In genomic region chr10:15473401-15473777, GRCh38 we compare ENCODE assay signal across 20 cellular contexts.
"Had no signal": no experiment of that assay in that cellular context is flagged by ENCODE, and none has a peak within 500 bp of the region (broad histone marks: within the 10 kb centered on the region; RNA-seq: fewer than 3 reads in every experiment).

No MANE protein-coding gene starts in this region.

- H3K4me1 Mint-ChIP-seq: activated CD4-positive, alpha-beta memory T cell treated with anti-CD3 and anti-CD28 coated beads, Interleukin-2, amount 10 ng/mL, durations not matched to agents 7 days and 5 days; activated naive CD8-positive, alpha-beta T cell treated with anti-CD3 and anti-CD28 coated beads, Interleukin-2, amount 10 ng/mL, durations not matched to agents 7 days and 5 days had no signal

- H3K4me3 ChIP-seq: psoas muscle, right lobe of liver, smooth muscle cell had no signal

- H3K4me2 ChIP-seq: smooth muscle cell had no signal

- H3K27ac ChIP-seq: psoas muscle, right lobe of liver had no signal

- H3K27me3 ChIP-seq: right lobe of liver had no signal

- H3K4me1 ChIP-seq: psoas muscle, right lobe of liver had no signal

- H3K36me3 Mint-ChIP-seq: activated naive CD8-positive, alpha-beta T cell treated with anti-CD3 and anti-CD28 coated beads, Interleukin-2, amount 10 ng/mL, durations not matched to agents 7 days and 5 days; natural killer cell treated with Interleukin-12 subunit alpha and Interleukin-12 subunit beta and Interleukin-15 and Interleukin-18, amount 100 ng/mL, for 72 hours; type B pancreatic cell had no signal

- H3K9me3 ChIP-seq: psoas muscle, right lobe of liver had no signal

- H3K27ac Mint-ChIP-seq: activated CD4-positive, alpha-beta memory T cell treated with anti-CD3 and anti-CD28 coated beads, Interleukin-2, amount 10 ng/mL, durations not matched to agents 7 days and 5 days; activated naive CD8-positive, alpha-beta T cell treated with anti-CD3 and anti-CD28 coated beads, Interleukin-2, amount 10 ng/mL, durations not matched to agents 7 days and 5 days; natural killer cell treated with Interleukin-12 subunit alpha and Interleukin-12 subunit beta and Interleukin-15 and Interleukin-18, amount 100 ng/mL, for 72 hours; stimulated activated naive CD8-positive, alpha-beta T cell treated with anti-CD3 and anti-CD28 coated beads, Interleukin-15, Interleukin-2, amounts not matched to agents 100 ng/mL and 50 ng/mL, for 24 hours; T-helper 2 cell treated with Interferon-gamma antibody and Interleukin-4, amounts not matched to agents 5 μg/mL and 100 μg/mL, for 36 hours; type B pancreatic cell had no signal

- ATAC-seq: left lobe of liver; natural killer cell treated with Interleukin-12 subunit alpha and Interleukin-12 subunit beta and Interleukin-15 and Interleukin-18, amount 100 ng/mL, for 72 hours; psoas muscle had no signal

- H3K9me3 Mint-ChIP-seq: activated CD4-positive, alpha-beta memory T cell treated with anti-CD3 and anti-CD28 coated beads, Interleukin-2, amount 10 ng/mL, durations not matched to agents 7 days and 5 days; natural killer cell treated with Interleukin-12 subunit alpha and Interleukin-12 subunit beta and Interleukin-15 and Interleukin-18, amount 100 ng/mL, for 72 hours; T-helper 2 cell treated with Interferon-gamma antibody and Interleukin-4, amounts not matched to agents 5 μg/mL and 100 μg/mL, for 36 hours had no signal

- H3K4me3 Mint-ChIP-seq: activated CD4-positive, alpha-beta memory T cell treated with anti-CD3 and anti-CD28 coated beads, Interleukin-2, amount 10 ng/mL, durations not matched to agents 7 days and 5 days; activated naive CD8-positive, alpha-beta T cell treated with anti-CD3 and anti-CD28 coated beads, Interleukin-2, amount 10 ng/mL, durations not matched to agents 7 days and 5 days; natural killer cell treated with Interleukin-12 subunit alpha and Interleukin-12 subunit beta and Interleukin-15 and Interleukin-18, amount 100 ng/mL, for 72 hours; stimulated activated naive CD8-positive, alpha-beta T cell treated with anti-CD3 and anti-CD28 coated beads, Interleukin-15, Interleukin-2, amounts not matched to agents 100 ng/mL and 50 ng/mL, for 24 hours; T-helper 2 cell treated with Interferon-gamma antibody and Interleukin-4, amounts not matched to agents 5 μg/mL and 100 μg/mL, for 36 hours; type B pancreatic cell had no signal

- H3K36me3 ChIP-seq: right lobe of liver had no signal

- DNase-seq: activated CD4-positive, alpha-beta memory T cell treated with anti-CD3 and anti-CD28 coated beads, Interleukin-2, amount 10 ng/mL, durations not matched to agents 7 days and 5 days; activated CD4-positive, alpha-beta T cell treated with anti-CD3 and anti-CD28 coated beads for 4 hours; activated gamma-delta T cell; activated naive CD8-positive, alpha-beta T cell treated with anti-CD3 and anti-CD28 coated beads, Interleukin-2, amount 10 ng/mL, durations not matched to agents 7 days and 5 days; activated T-cell treated with anti-CD3 and anti-CD28 coated beads, Interleukin-2, amount 50 U/mL, for 48 hours; anterior cingulate cortex; cortex of kidney; effector CD4-positive, alpha-beta T cell; foreskin melanocyte; head of caudate nucleus; psoas muscle; right lobe of liver; stimulated activated CD4-positive, alpha-beta T cell treated with anti-CD3 and anti-CD28 coated beads, Interleukin-4, amount 100 ng/mL, for 4 hours; stimulated activated CD8-positive, alpha-beta memory T cell treated with anti-CD3 and anti-CD28 coated beads, Interleukin-4, amount 100 ng/mL, for 48 hours had no signal
